ENCODE assay signal across 9 cellular contexts in the genomic region with DNA sequence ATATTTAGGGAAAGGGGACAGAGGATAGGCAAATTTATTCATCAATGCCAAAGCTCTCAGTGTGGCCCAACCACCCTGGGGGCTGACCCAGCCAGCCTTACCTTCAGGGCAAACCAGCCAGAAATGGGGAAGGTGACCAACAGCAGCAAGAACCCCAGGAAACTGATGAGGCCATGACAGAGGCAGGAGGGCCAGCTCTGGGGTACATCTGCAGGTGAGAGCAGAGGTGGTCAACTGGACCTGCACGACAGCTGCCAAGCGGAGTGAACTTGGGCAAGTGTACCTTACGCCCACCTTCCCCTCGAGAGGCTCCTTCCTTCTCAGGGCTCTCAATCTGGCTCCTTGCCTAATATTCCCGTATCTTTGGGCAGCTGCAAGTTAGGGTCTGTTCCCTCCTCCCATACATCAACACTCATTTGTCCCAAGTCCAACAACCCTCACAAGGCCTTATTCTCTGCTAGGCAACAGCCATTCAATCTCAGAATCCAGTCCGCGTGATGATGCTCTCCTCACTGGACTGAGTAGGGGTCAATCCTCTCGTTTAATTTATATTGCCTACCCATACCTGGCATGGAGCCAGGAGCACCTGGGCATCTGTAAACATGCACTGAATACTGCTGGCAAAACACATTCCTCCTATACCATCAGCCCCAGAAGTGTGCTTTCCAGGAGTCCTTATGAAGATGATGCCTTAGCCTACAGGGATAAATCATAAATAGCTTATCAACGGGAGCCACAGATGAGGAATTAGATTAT. TPM values are rescaled to one million over a fixed set of nuclear protein-coding genes. Genes with fewer than 3 reads are reported as not detected.
A peak's percentile ranks its signal among the peaks of the same experiment; 100 is the strongest.
DNase-seq lines count a peak whose midpoint lies in the region; ATAC-seq, FAIRE-seq and TF ChIP-seq lines count a peak whose summit lies in the region.
"Had no signal": no experiment of that assay in that cellular context is flagged by ENCODE, and none has a peak within 500 bp of the region (broad histone marks: within the 10 kb centered on the region; RNA-seq: fewer than 3 reads in every experiment).

No MANE protein-coding gene starts in this region.

- POLR2A ChIA-PET in CD8-positive, alpha-beta T cell (lab: Charles Lee) = interaction anchor here (0.7 kb wide), 1 partner anchor 25 kb away, joined by 3 read pairs; no protein-coding TSS in a partner anchor

- H3K9me3 ChIP-seq in CD8-positive, alpha-beta T cell (ENCODE audit: low read length) = no peaks in the 10 kb centered on the region

- no peak overlapping the region for H3K27ac ChIP-seq in CD8-positive, alpha-beta T cell (ENCODE audit: low read depth, low read length)
- peak overlapping the region; percentile 75 to 93 for H3K27ac ChIP-seq in coronary artery

- H3K27me3 Mint-ChIP-seq in CD8-positive, alpha-beta T cell (ENCODE audit: low read depth) = no peaks in the 10 kb centered on the region

- H3K4me3 ChIP-seq in CD8-positive, alpha-beta T cell (ENCODE audit: low read depth, low read length) = no peak overlapping the region
- peak overlapping the region; percentile 94 for H3K4me3 ChIP-seq in coronary artery

- no peak for FAIRE-seq in RCC 7860 (lab: Jason Lieb, UNC)

- H3K27ac Mint-ChIP-seq in CD8-positive, alpha-beta T cell = no peak overlapping the region

- peaks cover 38% of the 10 kb centered on the region for H3K36me3 Mint-ChIP-seq in CD8-positive, alpha-beta T cell

- H3K4me3 Mint-ChIP-seq in CD8-positive, alpha-beta T cell = peak overlapping the region; percentile 32

- H3K27me3 ChIP-seq in CD8-positive, alpha-beta T cell (ENCODE audit: insufficient read depth, low read length) = no peaks in the 10 kb centered on the region

- peaks cover 31% of the 10 kb centered on the region for H3K4me1 ChIP-seq in CD8-positive, alpha-beta T cell (ENCODE audit: insufficient read depth, low read length)

- H3K9me3 Mint-ChIP-seq in CD8-positive, alpha-beta T cell = no peaks in the 10 kb centered on the region

- no peak for TF ChIP-seq CTCF in CD8-positive, alpha-beta T cell (IDR thresholded peaks at IDR 0.05)
- no peak for TF ChIP-seq CTCF in coronary artery (IDR thresholded peaks at IDR 0.05)

- CTCF ChIA-PET in CD8-positive, alpha-beta T cell (lab: Charles Lee) = interaction anchor here (1.1 to 12.8 kb wide), 4 partner anchors 17 to 50 kb away, joined by 3 to 86 read pairs (median 5); no protein-coding TSS in a partner anchor

- intact Hi-C loops in CD8-positive, alpha-beta T cell (cut with DNase I, micrococcal nuclease) = loop anchor here (2.0 to 10.0 kb wide), 11 partner anchors 18 to 1876 kb away; a partner anchor contains a TSS
- intact Hi-C loops in posterior vena cava (cut with DNase I) = loop anchor here in 1 of 2 donors (1.0 kb wide), 1 partner anchor 38 kb away; no protein-coding TSS in a partner anchor
- intact Hi-C loops in left colon (cut with DNase I, micrococcal nuclease) = no loop called here

- H3K4me1 Mint-ChIP-seq in CD8-positive, alpha-beta T cell (ENCODE audit: low read depth) = peaks cover 41% of the 10 kb centered on the region

- no peaks in the 10 kb centered on the region for H3K36me3 ChIP-seq in CD8-positive, alpha-beta T cell (ENCODE audit: insufficient read depth, low read length)

- DNase-seq in CD8-positive, alpha-beta T cell = no peak
- DNase-seq in NCI-H1092 treated with DMSO at 0.1 percent for 48 hours (lab: John Stamatoyannopoulos, UW) (peak; percentile 26), coronary artery (ENCODE audit: low spot score) (no peak), posterior vena cava (ENCODE audit: low spot score) (peak; percentile 75), NCI-H82 treated with DMSO at 0.1 percent for 48 hours (lab: John Stamatoyannopoulos, UW; ENCODE audit: unreplicated experiment) (no peak), left colon (no peak), left lobe of liver (ENCODE audit: low spot score) (no peak), RCC 7860 (ENCODE audit: low spot score) (no peak)
- DNase-seq: NCI-H187 treated with DMSO at 0.1 percent for 48 hours had no signal

- ATAC-seq in CD8-positive, alpha-beta T cell = no peak
- ATAC-seq in left colon = no peak
- ATAC-seq in left lobe of liver = no peak

RNA-seq across cellular contexts. Expression of a gene that starts 1.7 kb away (rescaled TPM):
- total RNA-seq in CD8-positive, alpha-beta T cell = 1 to 10 TPM; 2.5 to 4.8 TPM
- total RNA-seq in posterior vena cava = 10 to 100 TPM; 17.3 to 20.1 TPM
- 10 to 100 TPM; 10.9 to 15.4 TPM for total RNA-seq in left colon
- total RNA-seq in left lobe of liver = 8.1 TPM

RNA-seq across cellular contexts. Expression of a gene that starts 4.1 kb away (rescaled TPM):
- total RNA-seq in CD8-positive, alpha-beta T cell = 10 to 100 TPM; 29.2 to 29.6 TPM
- total RNA-seq in posterior vena cava = 10 to 100 TPM; 49.2 to 50.7 TPM
- total RNA-seq in left colon = 10 to 100 TPM; 26.6 to 28.5 TPM
- total RNA-seq in left lobe of liver = 15.5 TPM

Comparison
In these comparisons a context has a peak if more than half of its experiments do, and no peak if none do; other contexts are left out.
1. DNase-seq: peak in NCI-H1092 treated with DMSO at 0.1 percent for 48 hours (single experiment) and posterior vena cava (single experiment); none in CD8-positive, alpha-beta T cell (0 of 7), coronary artery (single experiment), NCI-H82 treated with DMSO at 0.1 percent for 48 hours (single experiment), left colon (0 of 2), left lobe of liver (single experiment) and RCC 7860 (single experiment).
2. intact Hi-C loops: an anchor here in CD8-positive, alpha-beta T cell (2.0 to 10.0 kb wide); none called in left colon.